In genomic region chr5:34021370-34021769, GRCh38 we compare ENCODE assay signal across 5 cellular contexts. TPM values are rescaled to one million over a fixed set of nuclear protein-coding genes. Genes with fewer than 3 reads are reported as not detected.
"Had no signal": no experiment of that assay in that cellular context is flagged by ENCODE, and none has a peak within 500 bp of the region (broad histone marks: within the 10 kb centered on the region; RNA-seq: fewer than 3 reads in every experiment).

No MANE protein-coding gene starts in this region.

RNA-seq across cellular contexts. Expression of gene SLC45A2, which starts 36.9 kb away (rescaled TPM):
- total RNA-seq: activated B cell treated with CpG ODN at 0.5 μM for 24 hours; activated T-cell treated with anti-CD3 and anti-CD28 coated beads, Interleukin-2, amount 50 U/mL, for 4 hours; body of pancreas; left ventricle myocardium superior; subcutaneous adipose tissue had no signal
